In genomic region chr4:24180586-24180985, GRCh38 we compare ENCODE assay signal across 9 cellular contexts.
"Had no signal": no experiment of that assay in that cellular context is flagged by ENCODE, and none has a peak within 500 bp of the region (broad histone marks: within the 10 kb centered on the region; RNA-seq: fewer than 3 reads in every experiment).

No MANE protein-coding gene starts in this region.

- H3K36me3 ChIP-seq: HAP-1 had no signal

- ATAC-seq: HCT116, K562 had no signal

- DNase-seq: GM23248, GOT3, H7, HFFc6, IMR-90 had no signal

- H3K9ac ChIP-seq: GM23248 had no signal

- H2AFZ ChIP-seq: GM23248 had no signal

- H3K4me3 ChIP-seq: GM23248, HAP-1, K562 had no signal

- FAIRE-seq: HTR-8/SVneo, K562 had no signal

- H3K4me1 ChIP-seq: HAP-1 had no signal

- H3K9me3 ChIP-seq: HAP-1 had no signal

- H3K27ac ChIP-seq: GM23248 had no signal
